18 cellular contexts compared by ENCODE assay signal in genomic region chr22:30880847-30881246, GRCh38.
DNase-seq lines count a peak whose midpoint lies in the region; ATAC-seq and TF ChIP-seq lines count a peak whose summit lies in the region.
"Had no signal": no experiment of that assay in that cellular context is flagged by ENCODE, and none has a peak within 500 bp of the region (broad histone marks: within the 10 kb centered on the region; RNA-seq: fewer than 3 reads in every experiment).

No MANE protein-coding gene starts in this region.

- 87 to 96% methylated on average over 5 of the region's 5 CpGs for WGBS in aorta, 2 donors

- peaks cover 34% of the 10 kb centered on the region for H3K4me1 ChIP-seq in cardiac muscle cell (ENCODE audit: low read depth)
- H3K4me1 ChIP-seq in neural progenitor cell = peaks cover 16% of the 10 kb centered on the region
- H3K4me1 ChIP-seq in aorta (ENCODE audit: control insufficient read depth in 1 of 2, insufficient read depth in 2 of 2, low read length in 2 of 2) = no peaks in the 10 kb centered on the region

- intact Hi-C loops in cardiac septum (cut with DNase I) = no loop called here
- intact Hi-C loops in aorta (cut with DNase I) = no loop called here

- no peak overlapping the region for H2AFZ ChIP-seq in neural progenitor cell (replicated peaks)

- no peak for DNase-seq in cardiac muscle cell (ENCODE audit: low read depth in 1 of 2, low spot score in 1 of 2)
- DNase-seq in cardiac septum (ENCODE audit: low spot score) = no peak
- DNase-seq in chondrocyte (ENCODE audit: low spot score) = peak; percentile 67
- no peak for DNase-seq in neural progenitor cell (ENCODE audit: low spot score)
- DNase-seq in aorta = peak; percentile 17 to 63
- no peak for DNase-seq in T-helper 2 cell treated with Interferon-gamma antibody and Interleukin-4, amounts not matched to agents 5 μg/mL and 100 μg/mL, for 36 hours (ENCODE audit: low spot score)
- no peak for DNase-seq in activated CD4-positive, alpha-beta T cell treated with anti-CD3 and anti-CD28 coated beads, Interleukin-2, amount 50 U/mL, for 1 hour
- DNase-seq in NCI-H2171 treated with DMSO at 0.1 percent for 48 hours (lab: John Stamatoyannopoulos, UW) = no peak
- DNase-seq: 8988T; CD4-positive, alpha-beta T cell; DMS153; GDM1; NCI-H1105 treated with DMSO at 0.1 percent for 48 hours; NCI-H1694 treated with DMSO at 0.1 percent for 48 hours; NCI-H2107; NCI-H2227 treated with DMSO at 0.1 percent for 48 hours; NCI-H510A treated with DMSO at 0.1 percent for 48 hours; NCI-H774 had no signal

- no peaks in the 10 kb centered on the region for H4K20me1 ChIP-seq in neural progenitor cell (ENCODE audit: low read depth)

- H3K4me2 ChIP-seq in neural progenitor cell = peak overlapping the region; percentile 71

- H3K27me3 ChIP-seq in cardiac muscle cell (no peaks in the 10 kb centered on the region), neural progenitor cell (no peaks in the 10 kb centered on the region), aorta (ENCODE audit: control insufficient read depth in 1 of 2, insufficient read depth in 2 of 2, low read length in 1 of 2) (no peaks in the 10 kb centered on the region)

- no peak overlapping the region for H3K4me3 Mint-ChIP-seq in chondrocyte (ENCODE audit: unreplicated experiment)
- no peak overlapping the region for H3K4me3 Mint-ChIP-seq in neural progenitor cell
- no peak overlapping the region for H3K4me3 Mint-ChIP-seq in T-helper 2 cell treated with Interferon-gamma antibody and Interleukin-4, amounts not matched to agents 5 μg/mL and 100 μg/mL, for 36 hours
- H3K4me3 Mint-ChIP-seq: CD4-positive, alpha-beta T cell had no signal

- no peaks in the 10 kb centered on the region for H3K9me3 Mint-ChIP-seq in chondrocyte (ENCODE audit: low read depth)
- H3K9me3 Mint-ChIP-seq in neural progenitor cell = no peaks in the 10 kb centered on the region
- no peaks in the 10 kb centered on the region for H3K9me3 Mint-ChIP-seq in T-helper 2 cell treated with Interferon-gamma antibody and Interleukin-4, amounts not matched to agents 5 μg/mL and 100 μg/mL, for 36 hours
- H3K9me3 Mint-ChIP-seq: CD4-positive, alpha-beta T cell had no signal

- no peaks in the 10 kb centered on the region for H3F3A ChIP-seq in neural progenitor cell (ENCODE audit: low read depth)

- no peaks in the 10 kb centered on the region for H3K79me2 ChIP-seq in neural progenitor cell (ENCODE audit: low read depth)

- H3K4me1 Mint-ChIP-seq in chondrocyte (ENCODE audit: low read depth) = peaks cover 16% of the 10 kb centered on the region
- peaks cover 22% of the 10 kb centered on the region for H3K4me1 Mint-ChIP-seq in neural progenitor cell
- H3K4me1 Mint-ChIP-seq in T-helper 2 cell treated with Interferon-gamma antibody and Interleukin-4, amounts not matched to agents 5 μg/mL and 100 μg/mL, for 36 hours (ENCODE audit: low read depth) = peaks cover 2% of the 10 kb centered on the region

- H3K36me3 ChIP-seq in cardiac muscle cell (no peaks in the 10 kb centered on the region), neural progenitor cell (no peaks in the 10 kb centered on the region), aorta (ENCODE audit: control insufficient read depth in 1 of 2, insufficient read depth in 2 of 2, low read length in 1 of 2) (no peaks in the 10 kb centered on the region)

- no peak overlapping the region for H3K9ac ChIP-seq in neural progenitor cell

- no peak for ATAC-seq in aorta (ENCODE audit: low FRiP score)

- H3K27me3 Mint-ChIP-seq in chondrocyte (ENCODE audit: low read depth) (no peaks in the 10 kb centered on the region), neural progenitor cell (ENCODE audit: insufficient read depth, low read depth) (peaks cover 6% of the 10 kb centered on the region)
- H3K27me3 Mint-ChIP-seq in T-helper 2 cell treated with Interferon-gamma antibody and Interleukin-4, amounts not matched to agents 5 μg/mL and 100 μg/mL, for 36 hours (ENCODE audit: low read depth) = no peaks in the 10 kb centered on the region
- H3K27me3 Mint-ChIP-seq: CD4-positive, alpha-beta T cell had no signal

- H3K27ac ChIP-seq in cardiac muscle cell (peak overlapping the region; percentile 62), neural progenitor cell (no peak overlapping the region), aorta (ENCODE audit: low read depth in 1 of 2, low read length in 2 of 2) (no peak overlapping the region)

- H3K9me3 ChIP-seq in cardiac muscle cell (ENCODE audit: low read depth) (no peaks in the 10 kb centered on the region), neural progenitor cell (ENCODE audit: low read depth) (no peaks in the 10 kb centered on the region), aorta (ENCODE audit: control insufficient read depth, low read length) (no peaks in the 10 kb centered on the region)

- H3K36me3 Mint-ChIP-seq in chondrocyte (ENCODE audit: low read depth) (no peaks in the 10 kb centered on the region), neural progenitor cell (no peaks in the 10 kb centered on the region)
- H3K36me3 Mint-ChIP-seq in T-helper 2 cell treated with Interferon-gamma antibody and Interleukin-4, amounts not matched to agents 5 μg/mL and 100 μg/mL, for 36 hours (ENCODE audit: low read depth) = no peaks in the 10 kb centered on the region

- H3K4me3 ChIP-seq in cardiac muscle cell (no peak overlapping the region), neural progenitor cell (no peak overlapping the region), aorta (ENCODE audit: low read length in 2 of 2) (no peak overlapping the region)

- H3K27ac Mint-ChIP-seq in chondrocyte (ENCODE audit: unreplicated experiment) (no peak overlapping the region), neural progenitor cell (no peak overlapping the region)
- H3K27ac Mint-ChIP-seq in T-helper 2 cell treated with Interferon-gamma antibody and Interleukin-4, amounts not matched to agents 5 μg/mL and 100 μg/mL, for 36 hours = no peak overlapping the region
- H3K27ac Mint-ChIP-seq: CD4-positive, alpha-beta T cell had no signal

- TF ChIP-seq CTCF in cardiac muscle cell (IDR thresholded peaks at IDR 0.05; ENCODE audit: low read depth, low read length) (no peak), chondrocyte (IDR thresholded peaks at IDR 0.05) (no peak), neural progenitor cell (IDR thresholded peaks at IDR 0.05) (no peak)

Comparison
In these comparisons a context has a peak if more than half of its experiments do, and no peak if none do; other contexts are left out.
1. DNase-seq: peak in chondrocyte (single experiment) and aorta (2 of 2); none in cardiac muscle cell (0 of 2), cardiac septum (single experiment), neural progenitor cell (single experiment), T-helper 2 cell treated with Interferon-gamma antibody and Interleukin-4, amounts not matched to agents 5 μg/mL and 100 μg/mL, for 36 hours (single experiment), activated CD4-positive, alpha-beta T cell treated with anti-CD3 and anti-CD28 coated beads, Interleukin-2, amount 50 U/mL, for 1 hour (single experiment) and NCI-H2171 treated with DMSO at 0.1 percent for 48 hours (single experiment).